ENCODE assay signal across 18 cellular contexts in genomic region chr13:67008075-67008668, GRCh38.
"Had no signal": no experiment of that assay in that cellular context is flagged by ENCODE, and none has a peak within 500 bp of the region (broad histone marks: within the 10 kb centered on the region; RNA-seq: fewer than 3 reads in every experiment).

No MANE protein-coding gene starts in this region.

- H3K27me3 ChIP-seq: esophagus muscularis mucosa, sigmoid colon, transverse colon had no signal

- H3K4me3 ChIP-seq: esophagus muscularis mucosa, left ventricle myocardium inferior, lower lobe of right lung, sigmoid colon, skin epidermis, thoracic aorta, transverse colon had no signal

- DNase-seq: effector memory CD8-positive, alpha-beta T cell; foreskin fibroblast; immature natural killer cell; left ventricle myocardium inferior; lower lobe of right lung; natural killer cell; posterior cingulate gyrus; sigmoid colon; stimulated activated CD4-positive, alpha-beta T cell treated with anti-CD3 and anti-CD28 coated beads, Interleukin-2, amount 100 ng/mL, for 24 hours; stimulated activated CD4-positive, alpha-beta T cell treated with anti-CD3 and anti-CD28 coated beads, Interleukin-4, amount 100 ng/mL, for 4 hours; stimulated activated naive B cell treated with anti-CD40 and anti-IgM and Interleukin-4, amounts not matched to agents 10 μg/mL and 1 μg/mL and 100 μg/mL, for 72 hours; stimulated activated naive CD8-positive, alpha-beta T cell treated with anti-CD3 and anti-CD28 coated beads, Interleukin-15, amount 100 ng/mL, for 72 hours; transverse colon had no signal

- ATAC-seq: effector memory CD8-positive, alpha-beta T cell; lower lobe of right lung; natural killer cell; stimulated activated naive B cell treated with anti-CD40 and anti-IgM and Interleukin-4, amounts not matched to agents 10 μg/mL and 1 μg/mL and 100 μg/mL, for 72 hours; stimulated activated naive CD8-positive, alpha-beta T cell treated with anti-CD3 and anti-CD28 coated beads, Interleukin-15, amount 100 ng/mL, for 72 hours had no signal

- H3K9me3 ChIP-seq: esophagus muscularis mucosa, left ventricle myocardium inferior, lower lobe of right lung, sigmoid colon, thoracic aorta, transverse colon had no signal

- H3K27ac ChIP-seq: epithelial cell of prostate, esophagus muscularis mucosa, left ventricle myocardium inferior, lower lobe of right lung, sigmoid colon, skin epidermis, thoracic aorta, transverse colon had no signal

- FAIRE-seq: keratinocyte had no signal

- H3K4me1 ChIP-seq: esophagus muscularis mucosa, left ventricle myocardium inferior, lower lobe of right lung, sigmoid colon, transverse colon had no signal

- H3K36me3 ChIP-seq: esophagus muscularis mucosa, left ventricle myocardium inferior, lower lobe of right lung, sigmoid colon, thoracic aorta, transverse colon had no signal
